13 cellular contexts compared by ENCODE assay signal in the genomic region with DNA sequence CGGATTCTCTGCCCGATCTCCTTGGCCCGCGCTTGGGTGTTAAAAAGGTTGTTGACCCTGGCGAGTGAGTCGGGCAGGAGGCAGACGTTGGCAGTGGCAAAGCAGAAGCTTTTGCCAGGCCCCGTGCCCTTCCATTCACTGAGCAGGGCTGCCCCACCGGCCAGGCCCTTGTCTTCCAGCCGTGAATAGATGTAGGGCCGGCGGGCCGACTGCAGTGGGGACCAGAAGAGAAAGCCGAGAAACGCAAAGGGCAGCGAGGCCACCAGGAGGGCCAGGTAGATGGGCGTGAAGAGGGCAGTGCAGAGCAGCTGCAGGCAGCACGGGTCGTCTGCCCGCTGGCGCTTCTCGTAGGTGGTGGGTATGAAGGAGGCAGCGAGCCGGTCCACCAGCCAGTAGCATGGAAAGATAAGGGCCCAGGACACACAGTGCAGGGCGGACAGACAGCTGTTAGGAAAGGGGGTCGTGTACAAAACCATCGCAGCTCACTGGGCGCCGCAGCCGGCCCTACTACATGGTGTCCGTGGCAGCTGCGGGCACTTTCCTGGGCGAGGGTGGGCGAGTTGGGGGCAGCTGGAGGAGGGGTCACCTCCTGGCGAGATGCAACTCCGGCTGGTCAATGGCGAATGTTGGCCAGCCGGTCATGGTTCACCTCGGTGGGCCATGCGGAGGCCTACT.
A peak's percentile ranks its signal among the peaks of the same experiment; 100 is the strongest.
DNase-seq lines count a peak whose midpoint lies in the region; ATAC-seq and TF ChIP-seq lines count a peak whose summit lies in the region.
"Had no signal": no experiment of that assay in that cellular context is flagged by ENCODE, and none has a peak within 500 bp of the region (broad histone marks: within the 10 kb centered on the region; RNA-seq: fewer than 3 reads in every experiment).

No MANE protein-coding gene starts in this region.

- no peak overlapping the region for H2BK120ac ChIP-seq in neuronal stem cell (ENCODE audit: low read depth, low read length)

- no peaks in the 10 kb centered on the region for H3K79me1 ChIP-seq in neuronal stem cell (ENCODE audit: low read depth, low read length)

- H2AK5ac ChIP-seq in neuronal stem cell (ENCODE audit: low read depth, low read length): peak overlapping the region; percentile 4

- H3K23ac ChIP-seq in neuronal stem cell (ENCODE audit: low read depth, low read length, poor library complexity): peak overlapping the region; percentile 8

- H3K27me3 ChIP-seq in BLaER1: peaks cover 13% of the 10 kb centered on the region
- H3K27me3 ChIP-seq in BLaER1 treated with 17β-estradiol and CSF1 and Interleukin-3, amounts not matched to agents 10 nM and 100 nM: peaks cover 10 to 80% (median 35%) of the 10 kb centered on the region in 11 experiments; a peak in 20 of 22 replicates
- H3K27me3 ChIP-seq in neuronal stem cell (ENCODE audit: control insufficient read depth in 3 of 3, insufficient read depth in 3 of 3, low read depth in 1 of 3, low read length in 3 of 3): peaks cover 0 to 28% (median 0%) of the 10 kb centered on the region in 3 experiments
- H3K27me3 ChIP-seq in ascending aorta: no peaks in the 10 kb centered on the region
- H3K27me3 ChIP-seq: BE2C had no signal

- H3K27ac ChIP-seq in BLaER1: no peak overlapping the region
- no peak overlapping the region for H3K27ac ChIP-seq in BLaER1 treated with 17β-estradiol and CSF1 and Interleukin-3, amounts not matched to agents 10 nM and 100 nM
- H3K27ac ChIP-seq in neuronal stem cell (replicated peaks; ENCODE audit: low read length): no peak overlapping the region
- H3K27ac ChIP-seq in ascending aorta: no peak overlapping the region
- H3K27ac ChIP-seq: A549, HL-60 had no signal

- no peak overlapping the region for H2BK12ac ChIP-seq in neuronal stem cell (ENCODE audit: low read length)

- H3K4me3 Mint-ChIP-seq in chondrocyte (ENCODE audit: unreplicated experiment): no peak overlapping the region

- H4K91ac ChIP-seq in neuronal stem cell (ENCODE audit: low read depth, low read length, poor library complexity): no peak overlapping the region

- H2BK5ac ChIP-seq in neuronal stem cell (ENCODE audit: low read length): peak overlapping the region; percentile 27

- no peak for ATAC-seq in HG02798 (IDR thresholded peaks at IDR 0.05; ENCODE audit: poor library complexity, unreplicated experiment)
- ATAC-seq: A549, GM12878, HCT116 had no signal

- no peak overlapping the region for H3K4me3 ChIP-seq in BLaER1
- no peak overlapping the region for H3K4me3 ChIP-seq in BLaER1 treated with 17β-estradiol and CSF1 and Interleukin-3, amounts not matched to agents 10 nM and 100 nM
- no peak overlapping the region for H3K4me3 ChIP-seq in neuronal stem cell (ENCODE audit: low read length in 2 of 2)
- H3K4me3 ChIP-seq in ascending aorta: no peak overlapping the region
- H3K4me3 ChIP-seq: A549, GM12878 had no signal

- DNase-seq in chondrocyte (ENCODE audit: low spot score) (peak; percentile 88), neuronal stem cell (ENCODE audit: low spot score) (no peak), NCI-H1092 treated with DMSO at 0.1 percent for 48 hours (lab: John Stamatoyannopoulos, UW) (no peak), ascending aorta (ENCODE audit: low spot score in 2 of 2) (no peak)
- DNase-seq: BE2C, DMS 273 treated with DMSO at 0.1 percent for 48 hours had no signal

- no peak overlapping the region for H3K27ac Mint-ChIP-seq in chondrocyte (ENCODE audit: unreplicated experiment)

- H3K9ac ChIP-seq in BLaER1 (no peak overlapping the region), neuronal stem cell (ENCODE audit: low read depth, low read length, poor library complexity) (no peak overlapping the region)
- H3K9ac ChIP-seq in BLaER1 treated with 17β-estradiol and CSF1 and Interleukin-3, amounts not matched to agents 10 nM and 100 nM: 0 out of 22 replicates have a peak overlapping the region, but pooled peaks of 1 of the 11 experiments have one; percentile 35

- H3K9me3 ChIP-seq in BLaER1: no peaks in the 10 kb centered on the region
- no peaks in the 10 kb centered on the region for H3K9me3 ChIP-seq in BLaER1 treated with 17β-estradiol and CSF1 and Interleukin-3, amounts not matched to agents 10 nM and 100 nM (replicated peaks in 1 of 11)
- H3K9me3 ChIP-seq in neuronal stem cell (replicated peaks in 1 of 2; ENCODE audit: control insufficient read depth in 2 of 2, insufficient read depth in 1 of 2, low read depth in 1 of 2, low read length in 2 of 2): no peaks in the 10 kb centered on the region
- H3K9me3 ChIP-seq in ascending aorta: no peaks in the 10 kb centered on the region
- H3K9me3 ChIP-seq: A549, BE2C had no signal

- H3K4me1 Mint-ChIP-seq in chondrocyte (ENCODE audit: low read depth): no peaks in the 10 kb centered on the region

- H3K4me2 ChIP-seq in BLaER1 (peak overlapping the region; percentile 83), neuronal stem cell (ENCODE audit: insufficient read depth, low read length, poor library complexity, severe bottlenecking) (no peak overlapping the region)
- H3K4me2 ChIP-seq in BLaER1 treated with 17β-estradiol and CSF1 and Interleukin-3, amounts not matched to agents 10 nM and 100 nM: peak overlapping the region in 10 of 11 experiments; percentile 65 to 94 (median 84); a peak in 21 of 22 replicates
- H3K4me2 ChIP-seq: A549 had no signal

- H4K20me1 ChIP-seq in BLaER1: peaks cover 32% of the 10 kb centered on the region; the same call in 1 of the 2 replicates
- H4K20me1 ChIP-seq in BLaER1 treated with 17β-estradiol and CSF1 and Interleukin-3, amounts not matched to agents 10 nM and 100 nM: peaks cover 0 to 76% (median 0%) of the 10 kb centered on the region in 11 experiments; a peak in 11 of 22 replicates

- H2AFZ ChIP-seq in neuronal stem cell (ENCODE audit: low read length): no peak overlapping the region

- H3K36me3 ChIP-seq in BLaER1 (no peaks in the 10 kb centered on the region), neuronal stem cell (replicated peaks in 1 of 2; ENCODE audit: control insufficient read depth in 2 of 2, insufficient read depth in 2 of 2, low read length in 2 of 2) (no peaks in the 10 kb centered on the region), ascending aorta (no peaks in the 10 kb centered on the region)
- no peaks in the 10 kb centered on the region for H3K36me3 ChIP-seq in BLaER1 treated with 17β-estradiol and CSF1 and Interleukin-3, amounts not matched to agents 10 nM and 100 nM
- H3K36me3 ChIP-seq: BE2C had no signal

- H3K4ac ChIP-seq in neuronal stem cell (ENCODE audit: low read length): no peak overlapping the region

- H3K36me3 Mint-ChIP-seq in chondrocyte (ENCODE audit: low read depth): no peaks in the 10 kb centered on the region

- WGBS in neuronal stem cell (ENCODE audit: extremely low coverage in 2 of 2, insufficient read length in 2 of 2, insufficient replicate concordance in 1 of 2), 2 donors: no CpG with 5 or more reads among the region's 40 CpGs

- no peak overlapping the region for H3K14ac ChIP-seq in neuronal stem cell (ENCODE audit: low read length)

- peaks cover 60% of the 10 kb centered on the region for H3K4me1 ChIP-seq in BLaER1
- peaks cover 35 to 67% (median 60%) of the 10 kb centered on the region in 10 experiments for H3K4me1 ChIP-seq in BLaER1 treated with 17β-estradiol and CSF1 and Interleukin-3, amounts not matched to agents 10 nM and 100 nM
- H3K4me1 ChIP-seq in neuronal stem cell (ENCODE audit: control insufficient read depth in 2 of 2, insufficient read depth in 1 of 2, low read depth in 1 of 2, low read length in 2 of 2): peaks cover 14 to 20% of the 10 kb centered on the region in 2 donors
- H3K4me1 ChIP-seq in ascending aorta: no peaks in the 10 kb centered on the region
- H3K4me1 ChIP-seq: A549 had no signal

- H3K9me3 Mint-ChIP-seq in chondrocyte (ENCODE audit: low read depth): no peaks in the 10 kb centered on the region

- no peak for TF ChIP-seq CTCF in chondrocyte (IDR thresholded peaks at IDR 0.05)
- TF ChIP-seq CTCF in ascending aorta (IDR thresholded peaks at IDR 0.05): no peak

- intact Hi-C loops in ascending aorta (cut with DNase I): no loop called here

- H3K27me3 Mint-ChIP-seq in chondrocyte (ENCODE audit: low read depth): peaks cover 6% of the 10 kb centered on the region

- peak overlapping the region; percentile 41 for H2BK15ac ChIP-seq in neuronal stem cell (ENCODE audit: low read length)

- no peak overlapping the region for H3K18ac ChIP-seq in neuronal stem cell (ENCODE audit: low read length)

- no peak overlapping the region for H4K8ac ChIP-seq in neuronal stem cell (ENCODE audit: low read depth, low read length)
